Comparison of ENCODE assay signal across 1 cellular context in the genomic region with DNA sequence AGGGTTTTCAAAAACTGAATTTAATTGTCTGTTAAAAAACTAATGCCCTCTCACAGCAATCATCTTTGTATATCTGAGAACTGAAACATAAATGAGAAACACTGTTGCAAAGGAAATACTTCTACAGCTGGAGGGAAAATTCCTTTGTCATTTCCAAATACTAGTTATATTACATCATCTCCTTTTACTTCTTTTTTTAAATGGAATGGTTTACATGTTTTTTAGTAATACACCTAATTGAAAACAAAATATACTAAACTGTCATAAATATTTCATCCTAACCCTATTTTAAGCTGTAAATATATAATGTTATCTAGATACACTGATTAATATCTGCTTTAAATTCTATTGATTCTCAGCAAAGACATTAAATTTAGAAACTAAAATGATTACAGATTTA.
TF ChIP-seq lines count a peak whose summit lies in the region.

No MANE protein-coding gene starts in this region.

TF ChIP-seq in GM23338, 12 proteins besides CTCF, POLR2A, EP300 and RAD21 (continued from another document):
- TF ChIP-seq ZNF462 (CRISPR knock-in tag; IDR thresholded peaks at IDR 0.05) (no peak), POLR2AphosphoS5 (IDR thresholded peaks at IDR 0.05; ENCODE audit: low read depth) (no peak), JUNB (IDR thresholded peaks at IDR 0.05; ENCODE audit: unreplicated experiment) (no peak), ZNF114 (CRISPR knock-in tag; IDR thresholded peaks at IDR 0.05) (no peak), CREB1 (CRISPR knock-in tag; IDR thresholded peaks at IDR 0.05; ENCODE audit: low read depth) (no peak), EZH2 (IDR thresholded peaks at IDR 0.05; ENCODE audit: low read depth, unreplicated experiment) (no peak), NANOG (IDR thresholded peaks at IDR 0.05; ENCODE audit: borderline replicate concordance) (no peak), EZH2phosphoT487 (IDR thresholded peaks at IDR 0.05; ENCODE audit: unreplicated experiment) (no peak)
- TF ChIP-seq, protein P1, sequence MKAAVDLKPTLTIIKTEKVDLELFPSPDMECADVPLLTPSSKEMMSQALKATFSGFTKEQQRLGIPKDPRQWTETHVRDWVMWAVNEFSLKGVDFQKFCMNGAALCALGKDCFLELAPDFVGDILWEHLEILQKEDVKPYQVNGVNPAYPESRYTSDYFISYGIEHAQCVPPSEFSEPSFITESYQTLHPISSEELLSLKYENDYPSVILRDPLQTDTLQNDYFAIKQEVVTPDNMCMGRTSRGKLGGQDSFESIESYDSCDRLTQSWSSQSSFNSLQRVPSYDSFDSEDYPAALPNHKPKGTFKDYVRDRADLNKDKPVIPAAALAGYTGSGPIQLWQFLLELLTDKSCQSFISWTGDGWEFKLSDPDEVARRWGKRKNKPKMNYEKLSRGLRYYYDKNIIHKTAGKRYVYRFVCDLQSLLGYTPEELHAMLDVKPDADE (IDR thresholded peaks at IDR 0.05) = no peak
- TF ChIP-seq, protein P2, sequence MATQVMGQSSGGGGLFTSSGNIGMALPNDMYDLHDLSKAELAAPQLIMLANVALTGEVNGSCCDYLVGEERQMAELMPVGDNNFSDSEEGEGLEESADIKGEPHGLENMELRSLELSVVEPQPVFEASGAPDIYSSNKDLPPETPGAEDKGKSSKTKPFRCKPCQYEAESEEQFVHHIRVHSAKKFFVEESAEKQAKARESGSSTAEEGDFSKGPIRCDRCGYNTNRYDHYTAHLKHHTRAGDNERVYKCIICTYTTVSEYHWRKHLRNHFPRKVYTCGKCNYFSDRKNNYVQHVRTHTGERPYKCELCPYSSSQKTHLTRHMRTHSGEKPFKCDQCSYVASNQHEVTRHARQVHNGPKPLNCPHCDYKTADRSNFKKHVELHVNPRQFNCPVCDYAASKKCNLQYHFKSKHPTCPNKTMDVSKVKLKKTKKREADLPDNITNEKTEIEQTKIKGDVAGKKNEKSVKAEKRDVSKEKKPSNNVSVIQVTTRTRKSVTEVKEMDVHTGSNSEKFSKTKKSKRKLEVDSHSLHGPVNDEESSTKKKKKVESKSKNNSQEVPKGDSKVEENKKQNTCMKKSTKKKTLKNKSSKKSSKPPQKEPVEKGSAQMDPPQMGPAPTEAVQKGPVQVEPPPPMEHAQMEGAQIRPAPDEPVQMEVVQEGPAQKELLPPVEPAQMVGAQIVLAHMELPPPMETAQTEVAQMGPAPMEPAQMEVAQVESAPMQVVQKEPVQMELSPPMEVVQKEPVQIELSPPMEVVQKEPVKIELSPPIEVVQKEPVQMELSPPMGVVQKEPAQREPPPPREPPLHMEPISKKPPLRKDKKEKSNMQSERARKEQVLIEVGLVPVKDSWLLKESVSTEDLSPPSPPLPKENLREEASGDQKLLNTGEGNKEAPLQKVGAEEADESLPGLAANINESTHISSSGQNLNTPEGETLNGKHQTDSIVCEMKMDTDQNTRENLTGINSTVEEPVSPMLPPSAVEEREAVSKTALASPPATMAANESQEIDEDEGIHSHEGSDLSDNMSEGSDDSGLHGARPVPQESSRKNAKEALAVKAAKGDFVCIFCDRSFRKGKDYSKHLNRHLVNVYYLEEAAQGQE (IDR thresholded peaks at IDR 0.05; ENCODE audit: unreplicated experiment) = no peak
